10 cellular contexts compared by ENCODE assay signal in genomic region chr12:53481957-53482586, GRCh38. TPM values are rescaled to one million over a fixed set of nuclear protein-coding genes. Genes with fewer than 3 reads are reported as not detected.
DNase-seq lines count a peak whose midpoint lies in the region; ATAC-seq and TF ChIP-seq lines count a peak whose summit lies in the region.
"Had no signal": no experiment of that assay in that cellular context is flagged by ENCODE, and none has a peak within 500 bp of the region (broad histone marks: within the 10 kb centered on the region; RNA-seq: fewer than 3 reads in every experiment).

No MANE protein-coding gene starts in this region.

- no TSS peak for BruUV-seq in Caco-2 (replicated peaks; lab: Mats Ljungman, UMichigan)

- H3K9me3 Mint-ChIP-seq in Caco-2 (ENCODE audit: unreplicated experiment): no peaks in the 10 kb centered on the region
- H3K9me3 Mint-ChIP-seq in activated naive CD8-positive, alpha-beta T cell treated with anti-CD3 and anti-CD28 coated beads, Interleukin-2, amount 50 U/mL, for 24 hours: no peaks in the 10 kb centered on the region

- 96 to 100% methylated on average over 4 to 5 of the region's 8 CpGs for WGBS in mesodermal cell (ENCODE audit: insufficient coverage in 2 of 2), 2 experiments

- intact Hi-C loops in Caco-2 (cut with micrococcal nuclease; ENCODE audit: unreplicated experiment): loop anchor here (1.0 kb wide), 1 partner anchor 26 kb away; no protein-coding TSS in a partner anchor

- DNase-seq in Caco-2 (peak; percentile 37 to 38), GM19238 (ENCODE audit: insufficient read length, low spot score) (no peak), LoVo (ENCODE audit: low spot score) (no peak), NCI-H446 treated with DMSO at 0.1 percent for 48 hours (lab: John Stamatoyannopoulos, UW) (no peak)
- no peak for DNase-seq in activated naive CD8-positive, alpha-beta T cell treated with anti-CD3 and anti-CD28 coated beads, Interleukin-2, amount 50 U/mL, for 24 hours
- DNase-seq: caudate nucleus had no signal

- peak; percentile 21 for ATAC-seq in activated naive CD8-positive, alpha-beta T cell treated with anti-CD3 and anti-CD28 coated beads, Interleukin-2, amount 50 U/mL, for 24 hours
- ATAC-seq in HG03039 (IDR thresholded peaks at IDR 0.05; ENCODE audit: unreplicated experiment): no peak

- H3K27me3 Mint-ChIP-seq in Caco-2 (ENCODE audit: insufficient read depth, unreplicated experiment): no peaks in the 10 kb centered on the region
- H3K27me3 Mint-ChIP-seq in activated naive CD8-positive, alpha-beta T cell treated with anti-CD3 and anti-CD28 coated beads, Interleukin-2, amount 50 U/mL, for 24 hours: no peaks in the 10 kb centered on the region

- H3K27ac Mint-ChIP-seq in Caco-2 (ENCODE audit: unreplicated experiment): peak overlapping the region; percentile 46
- no peak overlapping the region for H3K27ac Mint-ChIP-seq in activated naive CD8-positive, alpha-beta T cell treated with anti-CD3 and anti-CD28 coated beads, Interleukin-2, amount 50 U/mL, for 24 hours

- no peaks in the 10 kb centered on the region for H3K4me1 ChIP-seq in Caco-2
- H3K4me1 ChIP-seq in HUES48 (ENCODE audit: control insufficient read depth, insufficient read depth, low read length): 0 out of 2 replicates have a peak, but pooled peaks cover 4% of the 10 kb centered on the region
- H3K4me1 ChIP-seq in mesodermal cell (ENCODE audit: control insufficient read depth, insufficient read depth, low read length, poor library complexity, severe bottlenecking): peaks cover 9% of the 10 kb centered on the region

- H3K4me3 ChIP-seq in Caco-2 (ENCODE audit: low read depth, low read length) (no peak overlapping the region), HUES48 (ENCODE audit: low read depth, low read length) (no peak overlapping the region), mesodermal cell (ENCODE audit: extremely low read depth, insufficient read depth, low read length, poor library complexity, severe bottlenecking) (no peak overlapping the region)

- TF ChIP-seq CTCF in Caco-2 (IDR thresholded peaks at IDR 0.05; ENCODE audit: insufficient read depth in 1 of 2, low read depth in 1 of 2, low read length in 1 of 2, severe bottlenecking in 1 of 2, unreplicated experiment in 1 of 2): peak; percentile 21 to 46

- peaks cover 9% of the 10 kb centered on the region for H3K36me3 ChIP-seq in Caco-2 (ENCODE audit: control insufficient read depth, insufficient read depth, low read length)
- peaks cover 82% of the 10 kb centered on the region for H3K36me3 ChIP-seq in HUES48 (ENCODE audit: control insufficient read depth, insufficient read depth, low read length)
- H3K36me3 ChIP-seq in mesodermal cell (ENCODE audit: control insufficient read depth, insufficient read depth, low read length): peaks cover 92% of the 10 kb centered on the region

- CTCF ChIA-PET in Caco-2 (lab: Charles Lee): interaction anchor here (0.5 to 1.8 kb wide), 10 partner anchors 10 to 204 kb away, joined by 3 to 9 read pairs (median 7); partner anchors contain the start of genes AAAS, MAP3K12 and TARBP2

- POLR2A ChIA-PET in Caco-2 (lab: Charles Lee): interaction anchor here (1.1 to 1.3 kb wide), 2 partner anchors 10 to 19 kb away, joined by 4 to 6 read pairs; partner anchors contain the start of gene TARBP2

- H3K27me3 ChIP-seq in Caco-2 (replicated peaks; ENCODE audit: control insufficient read depth, insufficient read depth, low read length) (no peaks in the 10 kb centered on the region), HUES48 (ENCODE audit: control insufficient read depth, insufficient read depth, low read length) (no peaks in the 10 kb centered on the region)

- H3K36me3 Mint-ChIP-seq in Caco-2 (ENCODE audit: insufficient read depth, unreplicated experiment): peaks cover 98% of the 10 kb centered on the region
- peaks cover 44% of the 10 kb centered on the region for H3K36me3 Mint-ChIP-seq in activated naive CD8-positive, alpha-beta T cell treated with anti-CD3 and anti-CD28 coated beads, Interleukin-2, amount 50 U/mL, for 24 hours (ENCODE audit: low read depth)

- no peaks in the 10 kb centered on the region for H3K9me3 ChIP-seq in Caco-2
- no peaks in the 10 kb centered on the region for H3K9me3 ChIP-seq in HUES48 (ENCODE audit: control insufficient read depth, insufficient read depth, low read length)
- no peaks in the 10 kb centered on the region for H3K9me3 ChIP-seq in mesodermal cell (ENCODE audit: control insufficient read depth, low read length)

- H3K27ac ChIP-seq in HUES48 (ENCODE audit: low read depth, low read length) (peak overlapping the region; percentile 61), mesodermal cell (ENCODE audit: low read depth, low read length, severe bottlenecking) (peak overlapping the region; percentile 16)

- H3K9ac ChIP-seq in HUES48 (ENCODE audit: low read depth, low read length): no peak overlapping the region

- no peaks in the 10 kb centered on the region for H3K4me1 Mint-ChIP-seq in Caco-2 (ENCODE audit: low read depth, unreplicated experiment)
- H3K4me1 Mint-ChIP-seq in activated naive CD8-positive, alpha-beta T cell treated with anti-CD3 and anti-CD28 coated beads, Interleukin-2, amount 50 U/mL, for 24 hours: peaks cover 7% of the 10 kb centered on the region

- H3K4me3 Mint-ChIP-seq in Caco-2 (ENCODE audit: unreplicated experiment): peak overlapping the region; percentile 10
- H3K4me3 Mint-ChIP-seq in activated naive CD8-positive, alpha-beta T cell treated with anti-CD3 and anti-CD28 coated beads, Interleukin-2, amount 50 U/mL, for 24 hours: no peak overlapping the region

RNA-seq across cellular contexts. Expression of gene MAP3K12, which starts 17.2 kb away (rescaled TPM):
- 2.4 and 3.9 TPM in 2 replicates for total RNA-seq in Caco-2 (2022)
- polyA plus RNA-seq in mesodermal cell (2013, experiment 1 of 2): 24.9 TPM
- polyA plus RNA-seq in mesodermal cell (2013, experiment 2 of 2): 22.2 TPM

RNA-seq across cellular contexts. Expression of gene TARBP2, which starts 19.0 kb away (rescaled TPM):
- 43.9 and 50.7 TPM in 2 replicates for total RNA-seq in Caco-2 (2022)
- polyA plus RNA-seq in mesodermal cell (2013, experiment 1 of 2): 48.7 TPM
- 44.7 TPM for polyA plus RNA-seq in mesodermal cell (2013, experiment 2 of 2)

RNA-seq across cellular contexts. Expression of gene NPFF, which starts 25.2 kb away (rescaled TPM):
- 2.4 TPM in 1 of 2 replicates, not detected in the other for total RNA-seq in Caco-2 (2022)
- polyA plus RNA-seq in mesodermal cell (2013, experiment 1 of 2): not detected
- polyA plus RNA-seq in mesodermal cell (2013, experiment 2 of 2): not detected
- total RNA-seq: pulmonary artery endothelial cell had no signal

RNA-seq across cellular contexts. Expression of gene PCBP2, which starts 30.2 kb away (rescaled TPM):
- total RNA-seq in Caco-2 (2022): 1,036 and 1,143 TPM in 2 replicates
- 826 TPM for polyA plus RNA-seq in mesodermal cell (2013, experiment 1 of 2)
- 812 TPM for polyA plus RNA-seq in mesodermal cell (2013, experiment 2 of 2)

RNA-seq across cellular contexts. Expression of gene PRR13, which starts 40.5 kb away (rescaled TPM):
- 395 and 400 TPM in 2 replicates for total RNA-seq in Caco-2 (2022)
- polyA plus RNA-seq in mesodermal cell (2013, experiment 1 of 2): 99.2 TPM
- polyA plus RNA-seq in mesodermal cell (2013, experiment 2 of 2): 98.1 TPM

Comparison
In these comparisons a context has a peak if more than half of its experiments do, and no peak if none do; other contexts are left out.
1. DNase-seq: peak in Caco-2 (2 of 2); none in activated naive CD8-positive, alpha-beta T cell treated with anti-CD3 and anti-CD28 coated beads, Interleukin-2, amount 50 U/mL, for 24 hours (single experiment), GM19238 (single experiment), LoVo (single experiment) and NCI-H446 treated with DMSO at 0.1 percent for 48 hours (single experiment).